In the genomic region with DNA sequence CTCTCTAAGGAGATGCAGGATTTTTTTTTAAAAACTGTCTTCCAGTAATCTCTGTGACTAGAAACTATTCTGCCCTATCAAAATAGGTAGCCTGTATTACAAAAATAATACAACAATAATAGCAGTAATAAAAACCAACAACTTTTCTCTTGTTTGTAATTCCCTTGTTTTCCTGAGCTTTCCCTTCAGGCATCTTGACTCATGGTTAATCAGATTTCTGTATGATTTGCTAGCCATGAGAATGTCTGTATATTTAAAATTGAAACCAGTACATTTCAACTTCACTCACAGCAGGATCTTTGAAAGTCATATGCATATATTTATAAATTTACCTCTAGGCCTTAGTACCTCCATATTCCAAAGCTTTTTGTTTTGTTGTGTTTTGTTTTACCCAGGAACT, we compare ENCODE assay signal across 30 cellular contexts. TPM values are rescaled to one million over a fixed set of nuclear protein-coding genes. Genes with fewer than 3 reads are reported as not detected.
"Had no signal": no experiment of that assay in that cellular context is flagged by ENCODE, and none has a peak within 500 bp of the region (broad histone marks: within the 10 kb centered on the region; RNA-seq: fewer than 3 reads in every experiment).

No MANE protein-coding gene starts in this region.

- H3K36me3 Mint-ChIP-seq: activated naive CD4-positive, alpha-beta T cell treated with anti-CD3 and anti-CD28 coated beads, Interleukin-2, amount 10 ng/mL, durations not matched to agents 7 days and 5 days; activated naive CD8-positive, alpha-beta T cell; WTC11 had no signal

- H3K36me3 ChIP-seq: cardiac muscle cell, MG63 had no signal

- H3K9me3 Mint-ChIP-seq: activated CD4-positive, alpha-beta T cell treated with anti-CD3 and anti-CD28 coated beads, Interleukin-2, amount 10 ng/mL, durations not matched to agents 7 days and 5 days; activated naive CD4-positive, alpha-beta T cell treated with anti-CD3 and anti-CD28 coated beads, Interleukin-2, amount 10 ng/mL, durations not matched to agents 7 days and 5 days had no signal

- H3K4me1 Mint-ChIP-seq: activated CD4-positive, alpha-beta T cell treated with anti-CD3 and anti-CD28 coated beads for 36 hours; activated CD4-positive, alpha-beta T cell treated with anti-CD3 and anti-CD28 coated beads, Interleukin-2, amount 10 ng/mL, durations not matched to agents 7 days and 5 days; activated naive CD4-positive, alpha-beta T cell treated with anti-CD3 and anti-CD28 coated beads, Interleukin-2, amount 10 ng/mL, durations not matched to agents 7 days and 5 days; activated naive CD8-positive, alpha-beta T cell treated with anti-CD3 and anti-CD28 coated beads, Interleukin-2, amount 50 U/mL, for 24 hours; central memory CD8-positive, alpha-beta T cell had no signal

- H3K27ac Mint-ChIP-seq: activated CD4-positive, alpha-beta T cell treated with anti-CD3 and anti-CD28 coated beads for 36 hours; activated CD4-positive, alpha-beta T cell treated with anti-CD3 and anti-CD28 coated beads, Interleukin-2, amount 10 ng/mL, durations not matched to agents 7 days and 5 days; activated CD8-positive, alpha-beta T cell treated with anti-CD3 and anti-CD28 coated beads, Interleukin-2, amount 10 ng/mL, durations not matched to agents 7 days and 5 days; activated naive CD4-positive, alpha-beta T cell treated with anti-CD3 and anti-CD28 coated beads, Interleukin-2, amount 10 ng/mL, durations not matched to agents 7 days and 5 days; activated naive CD8-positive, alpha-beta T cell; activated naive CD8-positive, alpha-beta T cell treated with anti-CD3 and anti-CD28 coated beads, Interleukin-2, amount 50 U/mL, for 24 hours; WTC11 had no signal

- H3K27me3 ChIP-seq: cardiac muscle cell, MG63 had no signal

- H3K9me3 ChIP-seq: MG63 had no signal

- H3K27me3 Mint-ChIP-seq: activated naive CD8-positive, alpha-beta T cell treated with anti-CD3 and anti-CD28 coated beads, Interleukin-2, amount 50 U/mL, for 24 hours; brain; central memory CD8-positive, alpha-beta T cell had no signal

- H3K27ac ChIP-seq: cardiac muscle cell had no signal

- H3K4me3 ChIP-seq: cardiac muscle cell, MG63 had no signal

- DNase-seq: activated CD4-positive, alpha-beta T cell treated with anti-CD3 and anti-CD28 coated beads for 36 hours; activated CD4-positive, alpha-beta T cell treated with anti-CD3 and anti-CD28 coated beads, Interleukin-2, amount 10 ng/mL, durations not matched to agents 7 days and 5 days; activated CD4-positive, alpha-beta T cell treated with anti-CD3 and anti-CD28 coated beads, Interleukin-2, amount 50 U/mL, for 48 hours; activated CD8-positive, alpha-beta T cell treated with anti-CD3 and anti-CD28 coated beads, Interleukin-2, amount 10 ng/mL, durations not matched to agents 7 days and 5 days; activated effector memory CD4-positive, alpha-beta T cell treated with Interleukin-2 at 50 U/mL for 16 hours; activated naive CD4-positive, alpha-beta T cell treated with anti-CD3 and anti-CD28 coated beads, Interleukin-2, amount 10 ng/mL, durations not matched to agents 7 days and 5 days; activated naive CD8-positive, alpha-beta T cell treated with anti-CD3 and anti-CD28 coated beads, Interleukin-2, amount 50 U/mL, for 24 hours; activated T-cell treated with anti-CD3 and anti-CD28 coated beads, Interleukin-2, amount 50 U/mL, for 4 hours; anterior cingulate cortex; Karpas-422; KBM-7; MG63; NCI-H1048; NCI-H1105 treated with DMSO at 0.1 percent for 48 hours; NCI-H1436; NCI-H1694; NCI-H1930; NCI-H2081 treated with DMSO at 0.1 percent for 48 hours; NCI-H345; NCI-H510A; NCI-H526; NK-92 treated with Interleukin-12 subunit alpha and Interleukin-12 subunit beta, amount 100 ng/mL, for 24 hours; Right ventricle myocardium superior; T1000 had no signal

- H3K4me3 Mint-ChIP-seq: activated CD4-positive, alpha-beta T cell treated with anti-CD3 and anti-CD28 coated beads for 36 hours; activated CD4-positive, alpha-beta T cell treated with anti-CD3 and anti-CD28 coated beads, Interleukin-2, amount 10 ng/mL, durations not matched to agents 7 days and 5 days; activated CD8-positive, alpha-beta T cell treated with anti-CD3 and anti-CD28 coated beads, Interleukin-2, amount 10 ng/mL, durations not matched to agents 7 days and 5 days; activated naive CD4-positive, alpha-beta T cell treated with anti-CD3 and anti-CD28 coated beads, Interleukin-2, amount 10 ng/mL, durations not matched to agents 7 days and 5 days; activated naive CD8-positive, alpha-beta T cell; activated naive CD8-positive, alpha-beta T cell treated with anti-CD3 and anti-CD28 coated beads, Interleukin-2, amount 50 U/mL, for 24 hours; activated T-cell treated with anti-CD3 and anti-CD28 coated beads, Interleukin-2, amount 50 U/mL, for 4 hours; central memory CD8-positive, alpha-beta T cell; WTC11 had no signal

RNA-seq across cellular contexts. Expression of a gene that starts 38.2 kb away (rescaled TPM):
- total RNA-seq: cardiac muscle cell, chondrocyte, Right ventricle myocardium superior had no signal
- polyA plus RNA-seq: cardiac muscle cell had no signal
